ENCODE assay signal across 12 cellular contexts in the genomic region with DNA sequence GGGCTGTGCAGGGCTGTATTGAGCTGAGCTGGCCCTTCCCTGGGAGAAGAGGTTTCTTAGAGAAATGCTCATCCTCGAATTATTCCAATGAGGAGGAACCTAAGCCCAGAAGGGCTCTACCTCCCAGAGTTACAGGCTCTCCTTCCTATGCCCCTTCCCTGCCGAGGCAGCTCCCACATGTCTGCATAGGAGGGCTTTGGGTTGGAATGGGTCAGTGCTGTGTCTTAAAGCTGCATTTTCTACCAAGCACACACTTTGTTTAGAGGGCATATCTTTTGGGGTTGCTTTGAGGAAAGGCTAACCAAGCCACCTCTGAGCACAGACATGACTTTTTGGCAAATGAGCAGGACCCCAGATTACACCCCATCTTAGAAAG. TPM values are rescaled to one million over a fixed set of nuclear protein-coding genes. Genes with fewer than 3 reads are reported as not detected.
A peak's percentile ranks its signal among the peaks of the same experiment; 100 is the strongest.
DNase-seq lines count a peak whose midpoint lies in the region; ATAC-seq and TF ChIP-seq lines count a peak whose summit lies in the region.
"Had no signal": no experiment of that assay in that cellular context is flagged by ENCODE, and none has a peak within 500 bp of the region (broad histone marks: within the 10 kb centered on the region; RNA-seq: fewer than 3 reads in every experiment).

No MANE protein-coding gene starts in this region.

- peaks cover 32% of the 10 kb centered on the region for H3K4me1 Mint-ChIP-seq in Calu3 (ENCODE audit: low read depth, unreplicated experiment)

- H3K27me3 ChIP-seq in SK-N-SH (ENCODE audit: insufficient read depth) (no peaks in the 10 kb centered on the region), smooth muscle cell (ENCODE audit: low read depth) (no peaks in the 10 kb centered on the region)

- H3K79me2 ChIP-seq in SK-N-SH (ENCODE audit: insufficient read depth) (peaks cover 98% of the 10 kb centered on the region), smooth muscle cell (ENCODE audit: low read depth) (peaks cover 99% of the 10 kb centered on the region)

- peak overlapping the region; percentile 55 for H3K4me3 Mint-ChIP-seq in Calu3 (ENCODE audit: low read depth, unreplicated experiment)
- H3K4me3 Mint-ChIP-seq: naive thymus-derived CD4-positive, alpha-beta T cell; stimulated activated naive CD8-positive, alpha-beta T cell treated with anti-CD3 and anti-CD28 coated beads, Interleukin-15, amount 100 ng/mL, for 72 hours had no signal

- H3K9ac ChIP-seq in SK-N-SH (peak overlapping the region; percentile 76), smooth muscle cell (ENCODE audit: low read depth) (no peak overlapping the region)

- no peaks in the 10 kb centered on the region for H3K9me3 Mint-ChIP-seq in Calu3 (ENCODE audit: low read depth, unreplicated experiment)
- H3K9me3 Mint-ChIP-seq: CD8-positive, alpha-beta memory T cell; naive thymus-derived CD4-positive, alpha-beta T cell; stimulated activated naive CD8-positive, alpha-beta T cell treated with anti-CD3 and anti-CD28 coated beads, Interleukin-15, amount 100 ng/mL, for 72 hours had no signal

- POLR2A ChIA-PET in SK-N-SH (lab: Yijun Ruan, JAX), result no interaction called here

- H3K36me3 Mint-ChIP-seq in Calu3 (ENCODE audit: insufficient read depth, unreplicated experiment), result peaks cover 21% of the 10 kb centered on the region
- H3K36me3 Mint-ChIP-seq: naive thymus-derived CD4-positive, alpha-beta T cell had no signal

- peaks cover 6 to 22% of the 10 kb centered on the region in 2 experiments for H3K36me3 ChIP-seq in SK-N-SH (replicated peaks in 1 of 2; ENCODE audit: control insufficient read depth in 1 of 2, insufficient read depth in 2 of 2, low read length in 1 of 2)
- H3K36me3 ChIP-seq in smooth muscle cell (ENCODE audit: low read depth), result no peaks in the 10 kb centered on the region

- H3K9me3 ChIP-seq in SK-N-SH (no peaks in the 10 kb centered on the region), smooth muscle cell (replicated peaks; ENCODE audit: low read depth) (no peaks in the 10 kb centered on the region)

- H3K9me2 ChIP-seq in SK-N-SH, result no peaks in the 10 kb centered on the region

- H3K27ac ChIP-seq in SK-N-SH (ENCODE audit: low read depth in 2 of 2, low read length in 1 of 2), result peak overlapping the region; percentile 48 to 89; a peak in 3 of 4 replicates
- peak overlapping the region; percentile 55 for H3K27ac ChIP-seq in smooth muscle cell (ENCODE audit: low read depth)

- no peak for DNase-seq in Calu3
- no peak for DNase-seq in SK-N-SH
- DNase-seq in fibroblast of pulmonary artery (ENCODE audit: low read depth), result no peak
- no peak for DNase-seq in smooth muscle cell (lab: John Stamatoyannopoulos, UW; ENCODE audit: unreplicated experiment)
- no peak for DNase-seq in G401 (ENCODE audit: low spot score)
- DNase-seq in NK-92 (lab: John Stamatoyannopoulos, UW; ENCODE audit: unreplicated experiment), result no peak
- DNase-seq: activated CD4-positive, alpha-beta T cell treated with anti-CD3 and anti-CD28 coated beads, Interleukin-2, amount 50 U/mL, for 4 hours; CD8-positive, alpha-beta memory T cell; naive thymus-derived CD4-positive, alpha-beta T cell; stimulated activated naive CD8-positive, alpha-beta T cell treated with anti-CD3 and anti-CD28 coated beads, Interleukin-15, amount 100 ng/mL, for 72 hours had no signal

- H3K4me2 ChIP-seq in SK-N-SH, result peak overlapping the region; percentile 71
- peak overlapping the region; percentile 51 for H3K4me2 ChIP-seq in smooth muscle cell

- intact Hi-C loops in Calu3 (cut with micrococcal nuclease; ENCODE audit: unreplicated experiment), result loop anchor here (10.0 kb wide), 1 partner anchor 142 kb away; no protein-coding TSS in a partner anchor

- no peak for TF ChIP-seq RAD21 in SK-N-SH (IDR thresholded peaks at IDR 0.05; ENCODE audit: low read length)

- H3K27ac Mint-ChIP-seq in Calu3 (ENCODE audit: unreplicated experiment), result peak overlapping the region; percentile 81
- H3K27ac Mint-ChIP-seq: naive thymus-derived CD4-positive, alpha-beta T cell; stimulated activated naive CD8-positive, alpha-beta T cell treated with anti-CD3 and anti-CD28 coated beads, Interleukin-15, amount 100 ng/mL, for 72 hours had no signal

- no peak overlapping the region; a peak in 1 of 4 replicates for H3K4me3 ChIP-seq in SK-N-SH (ENCODE audit: low read depth in 2 of 2, low read length in 1 of 2)
- peak overlapping the region; percentile 21 for H3K4me3 ChIP-seq in fibroblast of pulmonary artery (replicated peaks; ENCODE audit: low read depth, low read length)
- H3K4me3 ChIP-seq in smooth muscle cell, result no peak overlapping the region

- H4K20me1 ChIP-seq in SK-N-SH (ENCODE audit: insufficient read depth) (peaks cover 36% of the 10 kb centered on the region), smooth muscle cell (ENCODE audit: low read depth) (peaks cover 100% of the 10 kb centered on the region)

- in situ Hi-C loops in G401 (cut with HindIII; ENCODE audit: low sequenced_read_pairs), result no loop called here

- no peak overlapping the region for H2AFZ ChIP-seq in SK-N-SH (ENCODE audit: low read depth)
- no peak overlapping the region for H2AFZ ChIP-seq in smooth muscle cell (ENCODE audit: low read depth)

- H3F3A ChIP-seq in SK-N-SH (replicated peaks; ENCODE audit: insufficient read depth) (peaks cover 26% of the 10 kb centered on the region), smooth muscle cell (ENCODE audit: low read depth) (peaks cover 7% of the 10 kb centered on the region)

- H3K4me1 ChIP-seq in SK-N-SH (ENCODE audit: control insufficient read depth in 1 of 2, insufficient read depth in 2 of 2, low read depth in 1 of 2, low read length in 1 of 2) (peaks cover 20 to 28% of the 10 kb centered on the region in 2 experiments; a peak in 3 of 4 replicates), smooth muscle cell (ENCODE audit: low read depth) (peaks cover 34% of the 10 kb centered on the region)

- ATAC-seq in HG02763 (IDR thresholded peaks at IDR 0.05; ENCODE audit: unreplicated experiment), result no peak
- no peak for ATAC-seq in HG02973 (IDR thresholded peaks at IDR 0.05; ENCODE audit: unreplicated experiment)
- ATAC-seq: stimulated activated naive CD8-positive, alpha-beta T cell treated with anti-CD3 and anti-CD28 coated beads, Interleukin-15, amount 100 ng/mL, for 72 hours had no signal

- H3K27me3 Mint-ChIP-seq in Calu3 (ENCODE audit: unreplicated experiment), result no peaks in the 10 kb centered on the region

- CTCF ChIA-PET in Calu3 (lab: Charles Lee) (interaction anchor here (1.3 kb wide), 1 partner anchor 140 kb away, joined by 5 read pairs; no protein-coding TSS in a partner anchor), SK-N-SH (lab: Yijun Ruan, JAX) (interaction anchor here (1.2 kb wide), 1 partner anchor 140 kb away, joined by 4 read pairs; no protein-coding TSS in a partner anchor)

- 49% methylated on average over 2 of the region's 2 CpGs for WGBS in SK-N-SH (ENCODE audit: low lambda C conversion rate)
- 63% methylated on average over 2 of the region's 2 CpGs for WGBS in smooth muscle cell (ENCODE audit: low lambda C conversion rate)

- BruUV-seq in Calu3 (replicated peaks; lab: Mats Ljungman, UMichigan), result no TSS peak

- TF ChIP-seq EP300 in SK-N-SH (IDR thresholded peaks at IDR 0.05; ENCODE audit: borderline replicate concordance in 1 of 2, low read depth in 1 of 2, low read length in 1 of 2), result no peak

- TF ChIP-seq CTCF in Calu3 (IDR thresholded peaks at IDR 0.05; ENCODE audit: unreplicated experiment) (no peak), SK-N-SH (IDR thresholded peaks at IDR 0.05) (no peak), fibroblast of pulmonary artery (IDR thresholded peaks at IDR 0.05; ENCODE audit: low read length, missing control alignments) (no peak), smooth muscle cell (IDR thresholded peaks at IDR 0.05; ENCODE audit: borderline replicate concordance, insufficient read depth, poor library complexity, severe bottlenecking) (no peak)

TF ChIP-seq in SK-N-SH, 30 proteins besides CTCF, POLR2A, EP300 and RAD21 (continues in another document):
- TF ChIP-seq, protein P1, sequence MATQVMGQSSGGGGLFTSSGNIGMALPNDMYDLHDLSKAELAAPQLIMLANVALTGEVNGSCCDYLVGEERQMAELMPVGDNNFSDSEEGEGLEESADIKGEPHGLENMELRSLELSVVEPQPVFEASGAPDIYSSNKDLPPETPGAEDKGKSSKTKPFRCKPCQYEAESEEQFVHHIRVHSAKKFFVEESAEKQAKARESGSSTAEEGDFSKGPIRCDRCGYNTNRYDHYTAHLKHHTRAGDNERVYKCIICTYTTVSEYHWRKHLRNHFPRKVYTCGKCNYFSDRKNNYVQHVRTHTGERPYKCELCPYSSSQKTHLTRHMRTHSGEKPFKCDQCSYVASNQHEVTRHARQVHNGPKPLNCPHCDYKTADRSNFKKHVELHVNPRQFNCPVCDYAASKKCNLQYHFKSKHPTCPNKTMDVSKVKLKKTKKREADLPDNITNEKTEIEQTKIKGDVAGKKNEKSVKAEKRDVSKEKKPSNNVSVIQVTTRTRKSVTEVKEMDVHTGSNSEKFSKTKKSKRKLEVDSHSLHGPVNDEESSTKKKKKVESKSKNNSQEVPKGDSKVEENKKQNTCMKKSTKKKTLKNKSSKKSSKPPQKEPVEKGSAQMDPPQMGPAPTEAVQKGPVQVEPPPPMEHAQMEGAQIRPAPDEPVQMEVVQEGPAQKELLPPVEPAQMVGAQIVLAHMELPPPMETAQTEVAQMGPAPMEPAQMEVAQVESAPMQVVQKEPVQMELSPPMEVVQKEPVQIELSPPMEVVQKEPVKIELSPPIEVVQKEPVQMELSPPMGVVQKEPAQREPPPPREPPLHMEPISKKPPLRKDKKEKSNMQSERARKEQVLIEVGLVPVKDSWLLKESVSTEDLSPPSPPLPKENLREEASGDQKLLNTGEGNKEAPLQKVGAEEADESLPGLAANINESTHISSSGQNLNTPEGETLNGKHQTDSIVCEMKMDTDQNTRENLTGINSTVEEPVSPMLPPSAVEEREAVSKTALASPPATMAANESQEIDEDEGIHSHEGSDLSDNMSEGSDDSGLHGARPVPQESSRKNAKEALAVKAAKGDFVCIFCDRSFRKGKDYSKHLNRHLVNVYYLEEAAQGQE (IDR thresholded peaks at IDR 0.05; ENCODE audit: low read depth, low read length), result no peak
- TF ChIP-seq GABPA (IDR thresholded peaks at IDR 0.05; ENCODE audit: low read depth) (no peak), FOSL2 (IDR thresholded peaks at IDR 0.05; ENCODE audit: borderline replicate concordance, low read depth) (no peak)

RNA-seq across cellular contexts. Expression of gene NEK6, which starts 9.1 kb away (rescaled TPM):
- 42.2 and 43.0 TPM in 2 replicates for total RNA-seq in Calu3 (2022)
- 89.8 and 96.1 TPM in 2 replicates for polyA plus RNA-seq in SK-N-SH (2012; rRNA removed)
- 73.6 and 92.1 TPM in 2 replicates for polyA plus RNA-seq in SK-N-SH (2012; cell fraction: cytosol; rRNA removed)
- polyA plus RNA-seq in SK-N-SH (2012; cell fraction: nucleus; rRNA removed), result 47.4 and 67.2 TPM in 2 replicates
- total RNA-seq in smooth muscle cell, result 41.5 and 45.9 TPM in 2 replicates
- 67.6 and 108 TPM in 2 replicates for polyA plus RNA-seq in smooth muscle cell
- total RNA-seq in G401 (2014; rRNA removed; shearing (Covaris generic)), result 26.6 and 41.2 TPM in 2 replicates
